ENCODE assay signal across 12 cellular contexts in genomic region chr7:140200102-140200989, GRCh38. TPM values are rescaled to one million over a fixed set of nuclear protein-coding genes. Genes with fewer than 3 reads are reported as not detected.
A peak's percentile ranks its signal among the peaks of the same experiment; 100 is the strongest.
DNase-seq lines count a peak whose midpoint lies in the region; ATAC-seq and TF ChIP-seq lines count a peak whose summit lies in the region.
"Had no signal": no experiment of that assay in that cellular context is flagged by ENCODE, and none has a peak within 500 bp of the region (broad histone marks: within the 10 kb centered on the region; RNA-seq: fewer than 3 reads in every experiment).

No MANE protein-coding gene starts in this region.

- H3K4me3 ChIP-seq in fibroblast of villous mesenchyme (ENCODE audit: low read depth, low read length) (no peak overlapping the region), sigmoid colon (no peak overlapping the region)
- H3K4me3 ChIP-seq: ovary, Peyer's patch had no signal

- in situ Hi-C loops in GM13977 (cut with MboI; ENCODE audit: low pct_unique_long_range_greater_than_20kb, low sequenced_read_pairs, unreplicated experiment), result no loop called here

- ATAC-seq in HG02981 (IDR thresholded peaks at IDR 0.05; ENCODE audit: unreplicated experiment) (no peak), GM19023 (IDR thresholded peaks at IDR 0.05; ENCODE audit: unreplicated experiment) (no peak)

- no peaks in the 10 kb centered on the region for H3K4me1 ChIP-seq in sigmoid colon
- H3K4me1 ChIP-seq: Peyer's patch had no signal

- peak overlapping the region in 1 of 4 donors; percentile 27 for H3K27ac ChIP-seq in sigmoid colon
- H3K27ac ChIP-seq: ovary, Peyer's patch had no signal

- H3K27me3 ChIP-seq in sigmoid colon, result no peaks in the 10 kb centered on the region
- H3K27me3 ChIP-seq: ovary, Peyer's patch had no signal

- TF ChIP-seq EP300 in sigmoid colon (IDR thresholded peaks at IDR 0.05), result no peak

- 65 to 85% methylated on average over 15 of the region's 15 CpGs for WGBS in sigmoid colon, 2 donors

- no peaks in the 10 kb centered on the region for H3K9me3 ChIP-seq in sigmoid colon
- H3K9me3 ChIP-seq: ovary, Peyer's patch had no signal

- DNase-seq in GM03348 (ENCODE audit: low spot score), result peak; percentile 72
- DNase-seq in SHP77 treated with DMSO at 0.1 percent for 48 hours (lab: John Stamatoyannopoulos, UW), result peak; percentile 29
- peak; percentile 57 for DNase-seq in fibroblast of villous mesenchyme (ENCODE audit: low read depth)
- peak; percentile 83 for DNase-seq in sigmoid colon
- DNase-seq in GM13977 (ENCODE audit: low spot score), result no peak
- DNase-seq in GM19238 (ENCODE audit: insufficient read length, low spot score), result no peak
- DNase-seq: activated CD4-positive, alpha-beta T cell treated with anti-CD3 and anti-CD28 coated beads, Interleukin-2, amount 50 U/mL, for 4 hours; Kasumi-1; ovary had no signal

- intact Hi-C loops in sigmoid colon (cut with DNase I), result no loop called here

- TF ChIP-seq CTCF in fibroblast of villous mesenchyme (IDR thresholded peaks at IDR 0.05; ENCODE audit: insufficient read depth, low read depth, low read length), result no peak
- TF ChIP-seq CTCF in sigmoid colon (IDR thresholded peaks at IDR 0.05), result no peak
- no peak for TF ChIP-seq CTCF in GM13977 (IDR thresholded peaks at IDR 0.05; ENCODE audit: extremely low read depth, insufficient read depth, missing control alignments)

- no peak for TF ChIP-seq POLR2A in sigmoid colon (IDR thresholded peaks at IDR 0.05)

- H3K36me3 ChIP-seq in sigmoid colon, result no peaks in the 10 kb centered on the region
- H3K36me3 ChIP-seq: ovary, Peyer's patch had no signal

RNA-seq across cellular contexts. Expression of gene KDM7A, which starts 23.6 kb away (rescaled TPM):
- total RNA-seq in fibroblast of villous mesenchyme (3.9 and 4.5 TPM in 2 replicates), sigmoid colon (10 to 100 TPM; 17.0 to 31.6 (median 26.4) TPM)
- 10 to 100 TPM in 1 of 3 donors, 1 to 10 TPM in 2; 8.4 to 10.4 (median 9.6) TPM for polyA plus RNA-seq in sigmoid colon

Comparison
In these comparisons a context has a peak if more than half of its experiments do, and no peak if none do; other contexts are left out.
1. DNase-seq: peak in GM03348 (single experiment), SHP77 treated with DMSO at 0.1 percent for 48 hours (single experiment), fibroblast of villous mesenchyme (single experiment) and sigmoid colon (single experiment); none in GM13977 (single experiment) and GM19238 (single experiment).